In genomic region chr5:179796877-179797608, GRCh38 we compare ENCODE assay signal across 8 cellular contexts. TPM values are rescaled to one million over a fixed set of nuclear protein-coding genes. Genes with fewer than 3 reads are reported as not detected.
DNase-seq lines count a peak whose midpoint lies in the region; ATAC-seq and TF ChIP-seq lines count a peak whose summit lies in the region.

No MANE protein-coding gene starts in this region.

- no peaks in the 10 kb centered on the region for H4K20me1 ChIP-seq in H9 (ENCODE audit: control insufficient read depth, insufficient read depth, insufficient read length)

- peak overlapping the region; percentile 67 to 79 for H3K4me3 Mint-ChIP-seq in H9
- peak overlapping the region; percentile 63 for H3K4me3 Mint-ChIP-seq in stimulated activated effector memory CD8-positive, alpha-beta T cell treated with anti-CD3 and anti-CD28 coated beads, Interleukin-12 subunit alpha, Interleukin-12 subunit beta, amount 100 ng/mL, for 72 hours

- TF ChIP-seq CTCF in H9 (conservative IDR thresholded peaks at IDR 0.05): no peak
- TF ChIP-seq CTCF in WERI-Rb-1 (IDR thresholded peaks at IDR 0.05; ENCODE audit: low read depth, low read length): no peak

- H3K56ac ChIP-seq in H9 (ENCODE audit: insufficient read length, low read depth, low read length): no peak overlapping the region

- H4K5ac ChIP-seq in H9 (ENCODE audit: insufficient read length, low read depth, low read length): no peak overlapping the region

- no peak overlapping the region for H2BK5ac ChIP-seq in H9 (ENCODE audit: insufficient read length, low read length)

- ATAC-seq in stimulated activated effector memory CD8-positive, alpha-beta T cell treated with anti-CD3 and anti-CD28 coated beads, Interleukin-12 subunit alpha, Interleukin-12 subunit beta, amount 100 ng/mL, for 72 hours: no peak
- no peak for ATAC-seq in GM19035 (IDR thresholded peaks at IDR 0.05; ENCODE audit: unreplicated experiment)

- no peak overlapping the region for H2AK5ac ChIP-seq in H9 (ENCODE audit: insufficient read length, low read length)

- H3K18ac ChIP-seq in H9 (ENCODE audit: insufficient read length, low read depth, low read length): no peak overlapping the region

- H2AFZ ChIP-seq in H9 (ENCODE audit: low read length): no peak overlapping the region

- peak overlapping the region; percentile 48 for H3K4me2 ChIP-seq in H9 (ENCODE audit: insufficient read depth, insufficient read length, low read length)

- H2BK12ac ChIP-seq in H9 (ENCODE audit: insufficient read length, low read depth, low read length): no peak overlapping the region

- peaks cover 21 to 42% (median 35%) of the 10 kb centered on the region in 3 experiments; a peak in 6 of 7 replicates for H3K36me3 Mint-ChIP-seq in H9 (ENCODE audit: insufficient read depth in 1 of 3, low read depth in 3 of 3)
- peaks cover 52% of the 10 kb centered on the region for H3K36me3 Mint-ChIP-seq in stimulated activated effector memory CD8-positive, alpha-beta T cell treated with anti-CD3 and anti-CD28 coated beads, Interleukin-12 subunit alpha, Interleukin-12 subunit beta, amount 100 ng/mL, for 72 hours

- no peak overlapping the region for H4K8ac ChIP-seq in H9 (replicated peaks; ENCODE audit: insufficient read length, low read depth, low read length)

- no peak overlapping the region for H3K23ac ChIP-seq in H9 (ENCODE audit: insufficient read length, low read depth, low read length)

- H3K27ac ChIP-seq in H9 (ENCODE audit: insufficient read length, low read depth, low read length) (no peak overlapping the region), WERI-Rb-1 (no peak overlapping the region), iPS-18a (ENCODE audit: low read length) (no peak overlapping the region)

- peaks cover 3% of the 10 kb centered on the region for H3K23me2 ChIP-seq in H9 (ENCODE audit: insufficient read length, low read depth, low read length, poor library complexity, severe bottlenecking)

- H3K27me3 Mint-ChIP-seq in H9 (ENCODE audit: low read depth): peaks cover 7% of the 10 kb centered on the region

- H3K27ac Mint-ChIP-seq in H9: 0 out of 7 replicates have a peak overlapping the region, but pooled peaks of 1 of the 3 experiments have one; percentile 3
- peak overlapping the region; percentile 86 for H3K27ac Mint-ChIP-seq in stimulated activated effector memory CD8-positive, alpha-beta T cell treated with anti-CD3 and anti-CD28 coated beads, Interleukin-12 subunit alpha, Interleukin-12 subunit beta, amount 100 ng/mL, for 72 hours

- no peak for DNase-seq in H9
- no peak for DNase-seq in WERI-Rb-1
- no peak for DNase-seq in stimulated activated effector memory CD8-positive, alpha-beta T cell treated with anti-CD3 and anti-CD28 coated beads, Interleukin-12 subunit alpha, Interleukin-12 subunit beta, amount 100 ng/mL, for 72 hours (ENCODE audit: low spot score in 2 of 2)
- DNase-seq in stimulated activated CD4-positive, alpha-beta T cell treated with anti-CD3 and anti-CD28 coated beads, Interleukin-4, amount 100 ng/mL, for 1 hour: no peak
- no peak for DNase-seq in NK-92 treated with Interleukin-12 subunit alpha and Interleukin-12 subunit beta, amount 100 ng/mL, for 24 hours (lab: John Stamatoyannopoulos, UW)
- no peak for DNase-seq in superior temporal gyrus (ENCODE audit: extremely low spot score)

- no peaks in the 10 kb centered on the region for H3K9me3 Mint-ChIP-seq in H9
- H3K9me3 Mint-ChIP-seq in stimulated activated effector memory CD8-positive, alpha-beta T cell treated with anti-CD3 and anti-CD28 coated beads, Interleukin-12 subunit alpha, Interleukin-12 subunit beta, amount 100 ng/mL, for 72 hours: no peaks in the 10 kb centered on the region

- no peaks in the 10 kb centered on the region for H3K9me3 ChIP-seq in H9 (ENCODE audit: control insufficient read depth, low read depth, low read length)
- no peaks in the 10 kb centered on the region for H3K9me3 ChIP-seq in WERI-Rb-1 (ENCODE audit: severe bottlenecking)
- no peaks in the 10 kb centered on the region for H3K9me3 ChIP-seq in iPS-18a (ENCODE audit: control insufficient read depth, low read depth, low read length)

- H3K4ac ChIP-seq in H9 (ENCODE audit: low read depth, low read length): no peak overlapping the region

- H4K91ac ChIP-seq in H9 (ENCODE audit: insufficient read length, low read depth, low read length): no peak overlapping the region

- WGBS in H9 (ENCODE audit: extremely low coverage, insufficient read length, low lambda C conversion rate): no CpG with 5 or more reads among the region's 21 CpGs

- H2BK20ac ChIP-seq in H9 (ENCODE audit: low read depth, low read length, poor library complexity, severe bottlenecking): no peak overlapping the region

- H3K4me3 ChIP-seq in WERI-Rb-1 (ENCODE audit: low read depth, low read length) (peak overlapping the region; percentile 29; the same call in 1 of the 2 replicates), iPS-18a (ENCODE audit: low read length) (peak overlapping the region; percentile 70)

- peaks cover 21 to 26% of the 10 kb centered on the region in 2 experiments for H3K4me1 Mint-ChIP-seq in H9
- H3K4me1 Mint-ChIP-seq in stimulated activated effector memory CD8-positive, alpha-beta T cell treated with anti-CD3 and anti-CD28 coated beads, Interleukin-12 subunit alpha, Interleukin-12 subunit beta, amount 100 ng/mL, for 72 hours: peaks cover 47% of the 10 kb centered on the region

- no peaks in the 10 kb centered on the region for H3K27me3 ChIP-seq in H9 (ENCODE audit: insufficient read depth, low read length)
- no peaks in the 10 kb centered on the region for H3K27me3 ChIP-seq in WERI-Rb-1 (ENCODE audit: insufficient read depth, low read depth, severe bottlenecking)
- no peaks in the 10 kb centered on the region for H3K27me3 ChIP-seq in iPS-18a (ENCODE audit: control insufficient read depth, insufficient read depth, low read length)

- no peaks in the 10 kb centered on the region; the same call in 1 of the 2 replicates for H3K36me3 ChIP-seq in WERI-Rb-1
- peaks cover 14% of the 10 kb centered on the region for H3K36me3 ChIP-seq in iPS-18a (ENCODE audit: control insufficient read depth, low read depth, low read length)

- H3K79me1 ChIP-seq in H9 (ENCODE audit: insufficient read depth, low read depth, low read length, poor library complexity, severe bottlenecking): no peaks in the 10 kb centered on the region

- H3T11ph ChIP-seq in H9 (ENCODE audit: low read length): no peak overlapping the region

- H3K4me1 ChIP-seq in H9 (ENCODE audit: insufficient read depth, low read length) (no peaks in the 10 kb centered on the region), iPS-18a (ENCODE audit: control insufficient read depth, low read depth, low read length) (peaks cover 2% of the 10 kb centered on the region)

- H3K14ac ChIP-seq in H9 (ENCODE audit: insufficient read depth, low read length): no peak overlapping the region

- no peak overlapping the region for H2BK120ac ChIP-seq in H9 (ENCODE audit: low read depth, low read length, poor library complexity, severe bottlenecking)

- H3K9ac ChIP-seq in H9 (ENCODE audit: extremely low read depth, insufficient read length, low read length) (no peak overlapping the region), iPS-18a (ENCODE audit: low read length) (peak overlapping the region; percentile 56)

- no peaks in the 10 kb centered on the region for H3K79me2 ChIP-seq in H9 (ENCODE audit: insufficient read depth, low read length)

- H2BK15ac ChIP-seq in H9 (ENCODE audit: low read depth, low read length): no peak overlapping the region

RNA-seq across cellular contexts. Expression of gene LTC4S, which starts 3.3 kb away (rescaled TPM):
- total RNA-seq in H9 (2021): 3.7 and 4.5 TPM in 2 replicates

RNA-seq across cellular contexts. Expression of gene MGAT4B, which starts 9.6 kb away (rescaled TPM):
- 140 and 147 TPM in 2 replicates for total RNA-seq in H9 (2021)

RNA-seq across cellular contexts. Expression of gene SQSTM1, which starts 23.7 kb away (rescaled TPM):
- total RNA-seq in H9 (2021): 144 and 147 TPM in 2 replicates
